ENCODE assay signal across 23 cellular contexts in genomic region chr2:31579996-31580320, GRCh38. TPM values are rescaled to one million over a fixed set of nuclear protein-coding genes. Genes with fewer than 3 reads are reported as not detected.
DNase-seq lines count a peak whose midpoint lies in the region; TF ChIP-seq lines count a peak whose summit lies in the region.
"Had no signal": no experiment of that assay in that cellular context is flagged by ENCODE, and none has a peak within 500 bp of the region (broad histone marks: within the 10 kb centered on the region; RNA-seq: fewer than 3 reads in every experiment).

No MANE protein-coding gene starts in this region.

- no TSS peak for BruUV-seq in MCF 10A (replicated peaks; lab: Mats Ljungman, UMichigan)

- H3K9me3 Mint-ChIP-seq in MCF 10A (ENCODE audit: unreplicated experiment), result peaks cover 15% of the 10 kb centered on the region
- H3K9me3 Mint-ChIP-seq: HFFc6 had no signal

- peaks cover 53% of the 10 kb centered on the region for H3K27me3 Mint-ChIP-seq in MCF 10A (ENCODE audit: insufficient read depth, unreplicated experiment)

- TF ChIP-seq EP300 in neural cell (conservative IDR thresholded peaks at IDR 0.05; ENCODE audit: poor library complexity, severe bottlenecking), result no peak

- H3K9me3 ChIP-seq in breast epithelium, result no peaks in the 10 kb centered on the region
- no peaks in the 10 kb centered on the region for H3K9me3 ChIP-seq in hepatocyte (ENCODE audit: low read depth)
- peaks cover 3% of the 10 kb centered on the region for H3K9me3 ChIP-seq in neural cell (ENCODE audit: low read length)
- H3K9me3 ChIP-seq: SJSA1 had no signal

- H4K20me1 ChIP-seq in hepatocyte (ENCODE audit: insufficient read depth, poor library complexity, severe bottlenecking) (no peaks in the 10 kb centered on the region), neural cell (ENCODE audit: insufficient read depth) (no peaks in the 10 kb centered on the region)

- CTCF ChIA-PET in MCF 10A (lab: Yijun Ruan, JAX), result interaction anchor here (0.8 kb wide), 1 partner anchor 665 kb away, joined by 3 read pairs; no protein-coding TSS in a partner anchor

- TF ChIP-seq CTCF in breast epithelium (IDR thresholded peaks at IDR 0.05) (no peak), MCF 10A (IDR thresholded peaks at IDR 0.05; ENCODE audit: unreplicated experiment) (no peak), hepatocyte (IDR thresholded peaks at IDR 0.05; ENCODE audit: poor library complexity) (no peak), neural cell (IDR thresholded peaks at IDR 0.05; ENCODE audit: poor library complexity, severe bottlenecking) (no peak)

- H3K4me3 Mint-ChIP-seq in MCF 10A (ENCODE audit: unreplicated experiment), result no peak overlapping the region
- H3K4me3 Mint-ChIP-seq: activated CD4-positive, alpha-beta T cell treated with anti-CD3 and anti-CD28 coated beads, Interleukin-2, amount 10 ng/mL, durations not matched to agents 7 days and 5 days; activated naive CD8-positive, alpha-beta T cell; HFFc6; neural crest cell; stimulated activated memory B cell treated with anti-CD40 and anti-IgM and Interleukin-4, amounts not matched to agents 10 μg/mL and 1 μg/mL and 100 μg/mL, for 72 hours had no signal

- H3K79me2 ChIP-seq in hepatocyte (no peaks in the 10 kb centered on the region), neural cell (replicated peaks; ENCODE audit: insufficient read depth, low read length) (no peaks in the 10 kb centered on the region)

- peak overlapping the region in 2 of 3 donors; percentile 37 to 55 for H3K4me3 ChIP-seq in breast epithelium
- no peak overlapping the region for H3K4me3 ChIP-seq in hepatocyte
- H3K4me3 ChIP-seq in neural cell (ENCODE audit: low read length), result peak overlapping the region; percentile 65
- H3K4me3 ChIP-seq: GM12878, SJSA1 had no signal

- TF ChIP-seq POLR2A in breast epithelium (IDR thresholded peaks at IDR 0.05), result no peak

- H3K4me1 Mint-ChIP-seq in MCF 10A (ENCODE audit: insufficient read depth, unreplicated experiment), result peaks cover 5% of the 10 kb centered on the region
- H3K4me1 Mint-ChIP-seq: activated CD4-positive, alpha-beta T cell treated with anti-CD3 and anti-CD28 coated beads, Interleukin-2, amount 10 ng/mL, durations not matched to agents 7 days and 5 days; neural crest cell; stimulated activated memory B cell treated with anti-CD40 and anti-IgM and Interleukin-4, amounts not matched to agents 10 μg/mL and 1 μg/mL and 100 μg/mL, for 72 hours had no signal

- no peak overlapping the region for H2AFZ ChIP-seq in hepatocyte
- no peak overlapping the region for H2AFZ ChIP-seq in neural cell (ENCODE audit: low read depth, low read length)

- WGBS in hepatocyte (ENCODE audit: low lambda C conversion rate, missing lambda C conversion rate), result 6% methylated on average over 13 of the region's 13 CpGs

- H3K27me3 ChIP-seq in breast epithelium (peaks cover 0 to 36% of the 10 kb centered on the region in 2 donors), hepatocyte (peaks cover 55% of the 10 kb centered on the region), neural cell (ENCODE audit: insufficient read depth, low read depth, low read length) (peaks cover 45% of the 10 kb centered on the region)

- no peaks in the 10 kb centered on the region for H3K36me3 Mint-ChIP-seq in MCF 10A (ENCODE audit: insufficient read depth, unreplicated experiment)
- H3K36me3 Mint-ChIP-seq: activated naive CD8-positive, alpha-beta T cell; stimulated activated memory B cell treated with anti-CD40 and anti-IgM and Interleukin-4, amounts not matched to agents 10 μg/mL and 1 μg/mL and 100 μg/mL, for 72 hours had no signal

- POLR2A ChIA-PET in MCF 10A (lab: Yijun Ruan, JAX), result no interaction called here

- H3K36me3 ChIP-seq in breast epithelium (no peaks in the 10 kb centered on the region), hepatocyte (replicated peaks; ENCODE audit: insufficient read depth, low read depth) (no peaks in the 10 kb centered on the region), neural cell (ENCODE audit: insufficient read depth, low read length) (no peaks in the 10 kb centered on the region)
- H3K36me3 ChIP-seq: SJSA1 had no signal

- no peaks in the 10 kb centered on the region for H3K4me1 ChIP-seq in breast epithelium
- no peaks in the 10 kb centered on the region for H3K4me1 ChIP-seq in hepatocyte (ENCODE audit: insufficient read depth)
- H3K4me1 ChIP-seq: SJSA1 had no signal

- no peak for DNase-seq in breast epithelium (ENCODE audit: low spot score in 2 of 2)
- DNase-seq in MCF 10A (ENCODE audit: unreplicated experiment), result no peak
- DNase-seq in hepatocyte (ENCODE audit: low spot score), result no peak
- DNase-seq in NCI-H146 treated with DMSO at 0.1 percent for 48 hours (lab: John Stamatoyannopoulos, UW; ENCODE audit: unreplicated experiment), result no peak
- DNase-seq in GDM1 (lab: John Stamatoyannopoulos, UW), result no peak
- DNase-seq in stimulated activated CD4-positive, alpha-beta T cell treated with anti-CD3 and anti-CD28 coated beads, Interleukin-1b, Interleukin-23, amount 100 ng/mL, for 48 hours, result no peak
- no peak for DNase-seq in NCI-H2227 (lab: John Stamatoyannopoulos, UW; ENCODE audit: unreplicated experiment)
- DNase-seq: 8988T; activated CD4-positive, alpha-beta T cell treated with anti-CD3 and anti-CD28 coated beads, Interleukin-2, amount 10 ng/mL, durations not matched to agents 7 days and 5 days; effector memory CD4-positive, alpha-beta T cell; HFFc6; NCI-H2081; NCI-H524 treated with DMSO at 0.1 percent for 48 hours; stimulated activated CD4-positive, alpha-beta T cell treated with anti-CD3 and anti-CD28 coated beads, Interleukin-2, amount 100 ng/mL, for 24 hours; T-helper 1 cell had no signal

- no peaks in the 10 kb centered on the region for H3F3A ChIP-seq in neural cell (ENCODE audit: insufficient read depth, low read length, poor library complexity, severe bottlenecking)

- H3K4me2 ChIP-seq in hepatocyte, result peak overlapping the region; percentile 80
- H3K4me2 ChIP-seq in neural cell (ENCODE audit: low read length), result no peak overlapping the region

- TF ChIP-seq RAD21 in neural cell (conservative IDR thresholded peaks at IDR 0.05), result no peak

- intact Hi-C loops in breast epithelium (cut with DNase I; ENCODE audit: low total_unique reads) (no loop called here), MCF 10A (cut with micrococcal nuclease) (no loop called here)

- no peak overlapping the region for H3K9ac ChIP-seq in neural cell (ENCODE audit: low read length)

- H3K9me2 ChIP-seq in hepatocyte (replicated peaks; ENCODE audit: insufficient read depth), result no peaks in the 10 kb centered on the region
- no peaks in the 10 kb centered on the region for H3K9me2 ChIP-seq in neural cell (ENCODE audit: insufficient read depth, low read length)

- H3K27ac ChIP-seq in breast epithelium (no peak overlapping the region), hepatocyte (no peak overlapping the region), neural cell (ENCODE audit: low read length) (no peak overlapping the region)
- H3K27ac ChIP-seq: SJSA1 had no signal

- no peak overlapping the region for H3K27ac Mint-ChIP-seq in MCF 10A (ENCODE audit: low read depth, unreplicated experiment)
- H3K27ac Mint-ChIP-seq: activated CD4-positive, alpha-beta T cell treated with anti-CD3 and anti-CD28 coated beads, Interleukin-2, amount 10 ng/mL, durations not matched to agents 7 days and 5 days; activated naive CD8-positive, alpha-beta T cell; HFFc6; stimulated activated memory B cell treated with anti-CD40 and anti-IgM and Interleukin-4, amounts not matched to agents 10 μg/mL and 1 μg/mL and 100 μg/mL, for 72 hours had no signal

TF ChIP-seq in neural cell, 6 proteins besides CTCF, POLR2A, EP300 and RAD21:
- TF ChIP-seq MXI1 (conservative IDR thresholded peaks at IDR 0.05; ENCODE audit: poor library complexity, severe bottlenecking) (no peak), TAF1 (IDR thresholded peaks at IDR 0.05; ENCODE audit: low read depth) (no peak), REST (IDR thresholded peaks at IDR 0.05; ENCODE audit: borderline replicate concordance) (no peak), POLR2AphosphoS5 (IDR thresholded peaks at IDR 0.05) (no peak), SMC3 (conservative IDR thresholded peaks at IDR 0.05; ENCODE audit: poor library complexity) (no peak), EZH2 (IDR thresholded peaks at IDR 0.05; ENCODE audit: borderline replicate concordance, insufficient read depth, low read length, poor library complexity, severe bottlenecking) (no peak)

RNA-seq across cellular contexts. Expression of gene SRD5A2, which starts 0.8 kb away (rescaled TPM):
- under 1 TPM in 2 of 3 donors, not detected in 1; 0.32 to 0.33 TPM for total RNA-seq in breast epithelium
- total RNA-seq in MCF 10A (2022), result not detected in 2 replicates
- total RNA-seq in hepatocyte, result 0.40 and 0.52 TPM in 2 replicates
- polyA plus RNA-seq in hepatocyte, result not detected in 2 replicates
- polyA plus RNA-seq in neural cell, result 0.11 and 0.26 TPM in 2 replicates
- polyA minus RNA-seq in neural cell, result 0.12 TPM in 1 of 2 replicates, not detected in the other
- total RNA-seq: activated CD4-positive, alpha-beta T cell treated with anti-CD3 and anti-CD28 coated beads, Interleukin-2, amount 10 ng/mL, durations not matched to agents 7 days and 5 days; GM12878; HFFc6; mononuclear cell; neural crest cell; posterior vena cava; SJSA1 had no signal
